Comparison of ENCODE assay signal across 18 cellular contexts in genomic region chr9:129720865-129721545, GRCh38.
DNase-seq lines count a peak whose midpoint lies in the region; ATAC-seq and TF ChIP-seq lines count a peak whose summit lies in the region.
"Had no signal": no experiment of that assay in that cellular context is flagged by ENCODE, and none has a peak within 500 bp of the region (broad histone marks: within the 10 kb centered on the region; RNA-seq: fewer than 3 reads in every experiment).

No MANE protein-coding gene starts in this region.

- H3K27me3 ChIP-seq in NT2/D1 (ENCODE audit: insufficient read depth, insufficient read length) (no peaks in the 10 kb centered on the region), brain microvascular endothelial cell (replicated peaks) (no peaks in the 10 kb centered on the region)
- H3K27me3 ChIP-seq: ovary had no signal

- H3K27ac Mint-ChIP-seq in effector memory CD8-positive, alpha-beta T cell: no peak overlapping the region
- H3K27ac Mint-ChIP-seq: activated B cell treated with CpG ODN at 0.5 μM for 24 hours; dendritic cell treated with granulocyte-macrophage colony-stimulating factor and Interleukin-4, amounts not matched to agents 40 ng/mL and 50 ng/mL, for 4 days had no signal

- no peak for ATAC-seq in effector memory CD8-positive, alpha-beta T cell (replicated peaks)
- ATAC-seq: left cardiac atrium had no signal

- no peak overlapping the region for H3K4me3 Mint-ChIP-seq in effector memory CD8-positive, alpha-beta T cell
- H3K4me3 Mint-ChIP-seq: activated B cell treated with CpG ODN at 0.5 μM for 24 hours; dendritic cell treated with granulocyte-macrophage colony-stimulating factor and Interleukin-4, amounts not matched to agents 40 ng/mL and 50 ng/mL, for 4 days had no signal

- H3K4me1 ChIP-seq in NT2/D1 (ENCODE audit: insufficient read depth, insufficient read length): peaks cover 14% of the 10 kb centered on the region

- TF ChIP-seq CTCF in AG09309 (IDR thresholded peaks at IDR 0.05; ENCODE audit: control insufficient read depth, insufficient read depth, low read depth, low read length, missing control alignments): peak; percentile 14
- peak; percentile 27; the same call in 1 of the 2 replicates for TF ChIP-seq CTCF in GM12875 (IDR thresholded peaks at IDR 0.05; ENCODE audit: borderline replicate concordance, insufficient read depth, low read depth, low read length)
- TF ChIP-seq CTCF in brain microvascular endothelial cell (IDR thresholded peaks at IDR 0.05; ENCODE audit: low read depth, low read length, missing control alignments): peak; percentile 30

- H3K4me1 Mint-ChIP-seq in effector memory CD8-positive, alpha-beta T cell (ENCODE audit: low read depth in 2 of 2): no peaks in the 10 kb centered on the region
- H3K4me1 Mint-ChIP-seq: activated B cell treated with CpG ODN at 0.5 μM for 24 hours had no signal

- H3K9me3 Mint-ChIP-seq in effector memory CD8-positive, alpha-beta T cell: no peaks in the 10 kb centered on the region
- H3K9me3 Mint-ChIP-seq: activated B cell treated with CpG ODN at 0.5 μM for 24 hours; dendritic cell treated with granulocyte-macrophage colony-stimulating factor and Interleukin-4, amounts not matched to agents 40 ng/mL and 50 ng/mL, for 4 days had no signal

- H3K36me3 Mint-ChIP-seq in effector memory CD8-positive, alpha-beta T cell (ENCODE audit: insufficient read depth): peaks cover 3% of the 10 kb centered on the region

- peak overlapping the region; percentile 47 for H3K9ac ChIP-seq in NT2/D1 (ENCODE audit: insufficient read length, low read depth)

- DNase-seq in AG09309 (ENCODE audit: low read depth): no peak
- DNase-seq in NT2/D1 (ENCODE audit: low read depth, low spot score): no peak
- no peak for DNase-seq in brain microvascular endothelial cell
- no peak for DNase-seq in NCI-H2081 (lab: John Stamatoyannopoulos, UW)
- no peak for DNase-seq in effector memory CD8-positive, alpha-beta T cell
- no peak for DNase-seq in hippocampal formation (lab: John Stamatoyannopoulos, UW)
- DNase-seq in HK-2 (ENCODE audit: unreplicated experiment): no peak
- DNase-seq: activated B cell treated with CpG ODN at 0.5 μM for 24 hours; activated gamma-delta T cell treated with Interleukin-2 at 50 U/mL for 16 hours; Kasumi-1; left cardiac atrium; NCI-H2029; ovary; small intestine; stimulated activated naive CD4-positive, alpha-beta T cell; SW 1271 had no signal

- H3K36me3 ChIP-seq in NT2/D1 (ENCODE audit: insufficient read depth, insufficient read length, low read length) (peaks cover 3% of the 10 kb centered on the region), brain microvascular endothelial cell (replicated peaks) (no peaks in the 10 kb centered on the region)
- H3K36me3 ChIP-seq: ovary had no signal

- H3K9me3 ChIP-seq in NT2/D1 (ENCODE audit: insufficient read depth, low read length): no peaks in the 10 kb centered on the region
- H3K9me3 ChIP-seq: ovary had no signal

- H3K27ac ChIP-seq in brain microvascular endothelial cell: no peak overlapping the region
- H3K27ac ChIP-seq: ovary had no signal

- peaks cover 24 to 79% of the 10 kb centered on the region in 2 donors for H3K27me3 Mint-ChIP-seq in effector memory CD8-positive, alpha-beta T cell

- no peak overlapping the region for H3K4me3 ChIP-seq in AG09309 (ENCODE audit: control insufficient read depth, low read depth, low read length)
- H3K4me3 ChIP-seq in GM12875 (ENCODE audit: low read depth, low read length): no peak overlapping the region
- H3K4me3 ChIP-seq in NT2/D1 (ENCODE audit: insufficient read length, low read depth): no peak overlapping the region
- no peak overlapping the region for H3K4me3 ChIP-seq in brain microvascular endothelial cell (ENCODE audit: low read depth, low read length)
- H3K4me3 ChIP-seq: ovary had no signal

- in situ Hi-C loops in brain microvascular endothelial cell (cut with HindIII; ENCODE audit: low pct_ligation_motif_present, low sequenced_read_pairs): no loop called here
